ENCODE assay signal across 8 cellular contexts in genomic region chr2:3576325-3576630, GRCh38. TPM values are rescaled to one million over a fixed set of nuclear protein-coding genes. Genes with fewer than 3 reads are reported as not detected.
DNase-seq lines count a peak whose midpoint lies in the region; ATAC-seq, FAIRE-seq and TF ChIP-seq lines count a peak whose summit lies in the region.
"Not testable (repeated sequence)": the region's sequence is repeated elsewhere in the genome, so short reads cannot be mapped to it uniquely, and the experiment has no call there.

No MANE protein-coding gene starts in this region.

- not testable (repeated sequence) for H2AK5ac ChIP-seq in H1 (ENCODE audit: low read depth, low read length)

- H3K9me3 ChIP-seq in SK-N-SH; H1 (ENCODE audit: insufficient read depth in 2 of 2, low read depth in 1 of 2, low read length in 1 of 2); iPS-15b (ENCODE audit: control insufficient read depth, insufficient read depth, low read length): not testable (repeated sequence)

- CTCF ChIA-PET in SK-N-SH (lab: Yijun Ruan, JAX) (interaction anchor here (1.0 to 7.1 kb wide), 5 partner anchors 8 to 75 kb away, joined by 4 to 40 read pairs (median 5); partner anchors contain the start of gene COLEC11), H1 (lab: Charles Lee; ENCODE audit: partially characterized antibody) (interaction anchor here (0.7 to 1.0 kb wide), 2 partner anchors 41 to 76 kb away, joined by 3 to 4 read pairs; no protein-coding TSS in a partner anchor)

- H4K91ac ChIP-seq in H1 (replicated peaks; ENCODE audit: insufficient read length, low read length), result not testable (repeated sequence)

- peaks cover 57% of the 10 kb centered on the region for H3K36me3 Mint-ChIP-seq in activated naive CD8-positive, alpha-beta T cell treated with anti-CD3 and anti-CD28 coated beads for 36 hours
- H3K36me3 Mint-ChIP-seq in natural killer cell treated with Interleukin-12 subunit alpha and Interleukin-12 subunit beta and Interleukin-15 and Interleukin-18, amount 100 ng/mL, for 72 hours, result peaks cover 49% of the 10 kb centered on the region
- H3K36me3 Mint-ChIP-seq in stimulated activated memory B cell treated with anti-CD40 and anti-IgM and Interleukin-4, amounts not matched to agents 10 μg/mL and 1 μg/mL and 100 μg/mL, for 72 hours, result peaks cover 57% of the 10 kb centered on the region

- H3K79me1 ChIP-seq in H1 (ENCODE audit: low read depth, low read length), result not testable (repeated sequence)

- not testable (repeated sequence) for H3K18ac ChIP-seq in H1 (ENCODE audit: extremely low read depth, low read length)

- not testable (repeated sequence) for FAIRE-seq in H1 (lab: Jason Lieb, UNC)

- 17% methylated on average over 10 of the region's 10 CpGs for WGBS in SK-N-SH (ENCODE audit: low lambda C conversion rate)
- 81% methylated on average over 10 of the region's 10 CpGs; no CpG with 5 or more reads in 1 of the 2 experiments for WGBS in H1 (ENCODE audit: extremely low coverage in 1 of 2, insufficient coverage in 1 of 2, insufficient read length in 1 of 2, insufficient replicate concordance in 2 of 2, low coverage in 1 of 2, low lambda C conversion rate in 2 of 2, missing lambda C conversion rate in 1 of 2), 2 experiments

- H3K4me3 ChIP-seq in AG09309 (ENCODE audit: control insufficient read depth, low read depth, low read length) (peak overlapping the region; percentile 99), HFF-Myc (replicated peaks; ENCODE audit: low read depth, low read length) (peak overlapping the region; percentile 74), SK-N-SH (ENCODE audit: low read depth in 2 of 2, low read length in 1 of 2) (peak overlapping the region; percentile 86 to 100), H1 (ENCODE audit: extremely low read depth in 1 of 4, insufficient read depth in 2 of 4, low read depth in 3 of 4, low read length in 4 of 4) (peak overlapping the region; percentile 88 to 100 (median 94)), iPS-15b (ENCODE audit: low read depth, low read length) (peak overlapping the region; percentile 96)

- H2BK120ac ChIP-seq in H1 (replicated peaks; ENCODE audit: low read depth, low read length), result not testable (repeated sequence)

- H3K9me2 ChIP-seq in SK-N-SH, result not testable (repeated sequence)

- not testable (repeated sequence) for H4K8ac ChIP-seq in H1 (ENCODE audit: extremely low read depth, insufficient read depth, low read length)

- not testable (repeated sequence) for DNase-seq in AG09309 (ENCODE audit: low read depth); HFF-Myc (ENCODE audit: extremely low read depth, low read depth); SK-N-SH; activated naive CD8-positive, alpha-beta T cell treated with anti-CD3 and anti-CD28 coated beads for 36 hours; H1 (ENCODE audit: low read depth in 1 of 2, low spot score in 2 of 2); natural killer cell treated with Interleukin-12 subunit alpha and Interleukin-12 subunit beta and Interleukin-15 and Interleukin-18, amount 100 ng/mL, for 72 hours (ENCODE audit: low spot score)

- H2BK5ac ChIP-seq in H1 (ENCODE audit: low read depth, low read length), result not testable (repeated sequence)

- H3K23me2 ChIP-seq in H1 (ENCODE audit: low read depth, low read length), result not testable (repeated sequence)

- not testable (repeated sequence) for TF ChIP-seq POLR2A in H1 (IDR thresholded peaks at IDR 0.05; ENCODE audit: control extremely low read depth in 1 of 2, low read depth in 2 of 2, low read length in 2 of 2)

- H3K36me3 ChIP-seq in SK-N-SH (replicated peaks in 1 of 2; ENCODE audit: control insufficient read depth in 1 of 2, insufficient read depth in 2 of 2, low read length in 1 of 2), result peaks cover 50 to 52% of the 10 kb centered on the region in 2 experiments
- H3K36me3 ChIP-seq in H1 (ENCODE audit: control insufficient read depth in 2 of 4, insufficient read depth in 4 of 4, low read length in 3 of 4), result peaks cover 31 to 55% (median 47%) of the 10 kb centered on the region in 4 experiments
- H3K36me3 ChIP-seq in iPS-15b (ENCODE audit: control insufficient read depth, insufficient read depth, low read length), result peaks cover 46% of the 10 kb centered on the region

- not testable (repeated sequence) for TF ChIP-seq EP300 in SK-N-SH (IDR thresholded peaks at IDR 0.05; ENCODE audit: borderline replicate concordance in 1 of 2, low read depth in 1 of 2, low read length in 1 of 2); H1 (IDR thresholded peaks at IDR 0.05; ENCODE audit: borderline replicate concordance in 1 of 2, low read depth in 2 of 2, low read length in 2 of 2)

- H3K27me3 ChIP-seq in SK-N-SH (ENCODE audit: insufficient read depth); H1 (replicated peaks in 1 of 4; ENCODE audit: control insufficient read depth in 3 of 4, extremely low read depth in 1 of 4, insufficient read depth in 3 of 4, low read length in 3 of 4); iPS-15b (ENCODE audit: control insufficient read depth, insufficient read depth, low read length): not testable (repeated sequence)

- not testable (repeated sequence) for TF ChIP-seq CTCF in AG09309 (IDR thresholded peaks at IDR 0.05; ENCODE audit: control insufficient read depth, insufficient read depth, low read depth, low read length, missing control alignments); HFF-Myc (IDR thresholded peaks at IDR 0.05; ENCODE audit: low read depth, low read length, missing control alignments); SK-N-SH (IDR thresholded peaks at IDR 0.05); H1 (IDR thresholded peaks at IDR 0.05; ENCODE audit: control extremely low read depth in 1 of 3, insufficient read depth in 1 of 3, low read depth in 1 of 3, low read length in 3 of 3)

- not testable (repeated sequence) for H2AFZ ChIP-seq in SK-N-SH (ENCODE audit: low read depth); H1 (ENCODE audit: low read length)

- POLR2A ChIA-PET in SK-N-SH (lab: Yijun Ruan, JAX), result interaction anchor here (0.8 to 4.7 kb wide), 8 partner anchors 8 to 51 kb away, joined by 3 to 36 read pairs (median 6); partner anchors contain the start of genes COLEC11 and RNASEH1
- POLR2A ChIA-PET in H1 (lab: Charles Lee; ENCODE audit: partially characterized antibody), result interaction anchor here (0.6 to 17.0 kb wide), 20 partner anchors 10 to 432 kb away, joined by 3 to 373 read pairs (median 4); partner anchors contain the start of genes COLEC11 and RNASEH1

- peak overlapping the region; percentile 97 for H3K9ac ChIP-seq in SK-N-SH
- H3K9ac ChIP-seq in H1 (replicated peaks in 1 of 4; ENCODE audit: extremely low read depth in 1 of 4, low read depth in 3 of 4, low read length in 3 of 4), result peak overlapping the region; percentile 77 to 98 (median 95)
- peak overlapping the region; percentile 98 for H3K9ac ChIP-seq in iPS-15b (ENCODE audit: low read depth, low read length)

- not testable (repeated sequence) for H2BK15ac ChIP-seq in H1 (ENCODE audit: low read length)

- H3F3A ChIP-seq in SK-N-SH (replicated peaks; ENCODE audit: insufficient read depth), result peaks cover 34% of the 10 kb centered on the region

- H3K27me3 Mint-ChIP-seq in activated naive CD8-positive, alpha-beta T cell treated with anti-CD3 and anti-CD28 coated beads for 36 hours; natural killer cell treated with Interleukin-12 subunit alpha and Interleukin-12 subunit beta and Interleukin-15 and Interleukin-18, amount 100 ng/mL, for 72 hours; stimulated activated memory B cell treated with anti-CD40 and anti-IgM and Interleukin-4, amounts not matched to agents 10 μg/mL and 1 μg/mL and 100 μg/mL, for 72 hours: not testable (repeated sequence)

- H3K4me1 ChIP-seq in SK-N-SH (ENCODE audit: control insufficient read depth in 1 of 2, insufficient read depth in 2 of 2, low read depth in 1 of 2, low read length in 1 of 2), result peaks cover 27 to 45% of the 10 kb centered on the region in 2 experiments; a peak in 3 of 4 replicates
- not testable (repeated sequence) for H3K4me1 ChIP-seq in H1 (replicated peaks in 1 of 4; ENCODE audit: control insufficient read depth in 3 of 4, insufficient read depth in 4 of 4, low read length in 3 of 4); iPS-15b (ENCODE audit: control insufficient read depth, insufficient read depth, low read length)

- H3K4me1 Mint-ChIP-seq in activated naive CD8-positive, alpha-beta T cell treated with anti-CD3 and anti-CD28 coated beads for 36 hours, result peaks cover 46% of the 10 kb centered on the region
- H3K4me1 Mint-ChIP-seq in natural killer cell treated with Interleukin-12 subunit alpha and Interleukin-12 subunit beta and Interleukin-15 and Interleukin-18, amount 100 ng/mL, for 72 hours (ENCODE audit: low read depth in 2 of 2), result peaks cover 40 to 46% of the 10 kb centered on the region in 2 donors
- H3K4me1 Mint-ChIP-seq in stimulated activated memory B cell treated with anti-CD40 and anti-IgM and Interleukin-4, amounts not matched to agents 10 μg/mL and 1 μg/mL and 100 μg/mL, for 72 hours, result peaks cover 55% of the 10 kb centered on the region

- H3K4me2 ChIP-seq in SK-N-SH (peak overlapping the region; percentile 90), H1 (ENCODE audit: insufficient read depth in 1 of 2, low read depth in 2 of 2, low read length in 2 of 2) (peak overlapping the region; percentile 71 to 94)

- not testable (repeated sequence) for H3K14ac ChIP-seq in H1 (ENCODE audit: insufficient read length)

- H3K4ac ChIP-seq in H1 (replicated peaks; ENCODE audit: insufficient read length, low read depth, low read length), result not testable (repeated sequence)

- not testable (repeated sequence) for H3K56ac ChIP-seq in H1 (replicated peaks; ENCODE audit: insufficient read length, low read depth, low read length)

- H3K27ac Mint-ChIP-seq in activated naive CD8-positive, alpha-beta T cell treated with anti-CD3 and anti-CD28 coated beads for 36 hours, result peak overlapping the region; percentile 96
- H3K27ac Mint-ChIP-seq in natural killer cell treated with Interleukin-12 subunit alpha and Interleukin-12 subunit beta and Interleukin-15 and Interleukin-18, amount 100 ng/mL, for 72 hours, result peak overlapping the region; percentile 91 to 94
- H3K27ac Mint-ChIP-seq in stimulated activated memory B cell treated with anti-CD40 and anti-IgM and Interleukin-4, amounts not matched to agents 10 μg/mL and 1 μg/mL and 100 μg/mL, for 72 hours, result peak overlapping the region; percentile 94

- H4K20me1 ChIP-seq in SK-N-SH (ENCODE audit: insufficient read depth) (peaks cover 58% of the 10 kb centered on the region), H1 (replicated peaks in 1 of 2; ENCODE audit: control insufficient read depth in 1 of 2, insufficient read depth in 2 of 2, low read length in 2 of 2) (peaks cover 28 to 32% of the 10 kb centered on the region in 2 experiments)

- peak overlapping the region; percentile 97 for H3K4me3 Mint-ChIP-seq in activated naive CD8-positive, alpha-beta T cell treated with anti-CD3 and anti-CD28 coated beads for 36 hours
- peak overlapping the region; percentile 93 for H3K4me3 Mint-ChIP-seq in natural killer cell treated with Interleukin-12 subunit alpha and Interleukin-12 subunit beta and Interleukin-15 and Interleukin-18, amount 100 ng/mL, for 72 hours
- H3K4me3 Mint-ChIP-seq in stimulated activated memory B cell treated with anti-CD40 and anti-IgM and Interleukin-4, amounts not matched to agents 10 μg/mL and 1 μg/mL and 100 μg/mL, for 72 hours, result peak overlapping the region; percentile 93

- not testable (repeated sequence) for H2BK12ac ChIP-seq in H1 (ENCODE audit: low read depth, low read length)

- H3K79me2 ChIP-seq in SK-N-SH (ENCODE audit: insufficient read depth) (peaks cover 61% of the 10 kb centered on the region), H1 (ENCODE audit: control insufficient read depth in 1 of 2, insufficient read depth in 2 of 2, low read length in 2 of 2) (peaks cover 7 to 59% of the 10 kb centered on the region in 2 experiments)

- not testable (repeated sequence) for TF ChIP-seq RAD21 in SK-N-SH (IDR thresholded peaks at IDR 0.05; ENCODE audit: low read length); H1 (IDR thresholded peaks at IDR 0.05 in 1 of 2, conservative IDR thresholded peaks at IDR 0.05 in 1 of 2; ENCODE audit: low read depth in 2 of 2, low read length in 2 of 2)

- H4K5ac ChIP-seq in H1 (ENCODE audit: insufficient read length, low read depth, low read length), result not testable (repeated sequence)

- peak overlapping the region; percentile 81 to 93 for H3K27ac ChIP-seq in SK-N-SH (ENCODE audit: low read depth in 2 of 2, low read length in 1 of 2)
- peak overlapping the region; percentile 74; the same call in 1 of the 2 replicates for H3K27ac ChIP-seq in H1 (ENCODE audit: low read depth, low read length)

- H2BK20ac ChIP-seq in H1 (ENCODE audit: low read length), result not testable (repeated sequence)

- not testable (repeated sequence) for ATAC-seq in natural killer cell treated with Interleukin-12 subunit alpha and Interleukin-12 subunit beta and Interleukin-15 and Interleukin-18, amount 100 ng/mL, for 72 hours; stimulated activated memory B cell treated with anti-CD40 and anti-IgM and Interleukin-4, amounts not matched to agents 10 μg/mL and 1 μg/mL and 100 μg/mL, for 72 hours

- H3K23ac ChIP-seq in H1 (ENCODE audit: insufficient read length), result not testable (repeated sequence)

- H3K9me3 Mint-ChIP-seq in activated naive CD8-positive, alpha-beta T cell treated with anti-CD3 and anti-CD28 coated beads for 36 hours; natural killer cell treated with Interleukin-12 subunit alpha and Interleukin-12 subunit beta and Interleukin-15 and Interleukin-18, amount 100 ng/mL, for 72 hours; stimulated activated memory B cell treated with anti-CD40 and anti-IgM and Interleukin-4, amounts not matched to agents 10 μg/mL and 1 μg/mL and 100 μg/mL, for 72 hours: not testable (repeated sequence)

RNA-seq across cellular contexts. Expression of gene RPS7, which starts 1.2 kb away (rescaled TPM):
- polyA plus RNA-seq in SK-N-SH (2012; rRNA removed) (2,166 and 2,477 TPM in 2 replicates), H1 (2011; rRNA removed) (765 and 1,314 TPM in 2 replicates)
- polyA plus RNA-seq in SK-N-SH (2012; cell fraction: cytosol; rRNA removed), result 3,192 and 3,529 TPM in 2 replicates
- 656 and 726 TPM in 2 replicates for polyA plus RNA-seq in SK-N-SH (2012; cell fraction: nucleus; rRNA removed)
- 1,000 to 10,000 TPM; 1,614 to 1,631 TPM for total RNA-seq in activated naive CD8-positive, alpha-beta T cell treated with anti-CD3 and anti-CD28 coated beads for 36 hours
- total RNA-seq in H1 (2021; fragmentation: NEBNext Ultra II Directional; extraction: Animal tissue kit (Norgen Biotek cat#: 25700)), result 1,867 and 1,891 TPM in 2 replicates
- 1,935 TPM for polyA plus RNA-seq in H1 (2011; cell fraction: cytosol; rRNA removed)
- 982 TPM for polyA plus RNA-seq in H1 (2011; cell fraction: nucleus; rRNA removed)
- 1,519 to 2,491 TPM (median 1,703 TPM) in 4 replicates for polyA plus RNA-seq in H1 (2012, experiment 1 of 2)
- 1,600 TPM for polyA plus RNA-seq in H1 (2012, experiment 2 of 2)
- polyA plus RNA-seq in H1 (2013, experiment 1 of 2), result 4,759 TPM
- 4,618 TPM for polyA plus RNA-seq in H1 (2013, experiment 2 of 2)
- polyA minus RNA-seq in H1 (2011; rRNA and poly(A)+ RNA removed), result 203 and 227 TPM in 2 replicates
- 340 TPM for polyA minus RNA-seq in H1 (2011; cell fraction: cytosol; rRNA and poly(A)+ RNA removed)
- polyA minus RNA-seq in H1 (2011; cell fraction: nucleus; rRNA and poly(A)+ RNA removed), result 248 TPM
- total RNA-seq in natural killer cell treated with Interleukin-12 subunit alpha and Interleukin-12 subunit beta and Interleukin-15 and Interleukin-18, amount 100 ng/mL, for 72 hours, result 1,000 to 10,000 TPM in 1 of 2 donors, 100 to 1,000 TPM in 1; 834 to 1,122 TPM

RNA-seq across cellular contexts. Expression of gene RNASEH1, which starts 18.1 kb away (rescaled TPM):
- polyA plus RNA-seq in SK-N-SH (2012; rRNA removed) (34.4 and 35.3 TPM in 2 replicates), H1 (2011; rRNA removed) (11.7 and 13.9 TPM in 2 replicates)
- 35.8 and 36.2 TPM in 2 replicates for polyA plus RNA-seq in SK-N-SH (2012; cell fraction: cytosol; rRNA removed)
- 24.7 and 30.1 TPM in 2 replicates for polyA plus RNA-seq in SK-N-SH (2012; cell fraction: nucleus; rRNA removed)
- total RNA-seq in activated naive CD8-positive, alpha-beta T cell treated with anti-CD3 and anti-CD28 coated beads for 36 hours, result 10 to 100 TPM; 39.4 to 39.8 TPM
- total RNA-seq in H1 (2021; fragmentation: NEBNext Ultra II Directional; extraction: Animal tissue kit (Norgen Biotek cat#: 25700)), result 40.8 and 42.7 TPM in 2 replicates
- 22.5 TPM for polyA plus RNA-seq in H1 (2011; cell fraction: cytosol; rRNA removed)
- polyA plus RNA-seq in H1 (2011; cell fraction: nucleus; rRNA removed), result 15.1 TPM
- 31.8 to 34.8 TPM (median 33.6 TPM) in 4 replicates for polyA plus RNA-seq in H1 (2012, experiment 1 of 2)
- polyA plus RNA-seq in H1 (2012, experiment 2 of 2), result 9.2 TPM
- 30.0 TPM for polyA plus RNA-seq in H1 (2013, experiment 1 of 2)
- polyA plus RNA-seq in H1 (2013, experiment 2 of 2), result 30.4 TPM
- polyA minus RNA-seq in H1 (2011; rRNA and poly(A)+ RNA removed), result 11.2 and 11.5 TPM in 2 replicates
- 21.4 TPM for polyA minus RNA-seq in H1 (2011; cell fraction: cytosol; rRNA and poly(A)+ RNA removed)
- polyA minus RNA-seq in H1 (2011; cell fraction: nucleus; rRNA and poly(A)+ RNA removed), result 21.8 TPM
- 10 to 100 TPM; 24.7 to 47.2 TPM for total RNA-seq in natural killer cell treated with Interleukin-12 subunit alpha and Interleukin-12 subunit beta and Interleukin-15 and Interleukin-18, amount 100 ng/mL, for 72 hours

RNA-seq across cellular contexts. Expression of gene COLEC11, which starts 18.6 kb away (rescaled TPM):
- polyA plus RNA-seq in SK-N-SH (2012; rRNA removed) (8.7 and 15.2 TPM in 2 replicates), H1 (2011; rRNA removed) (0.58 and 0.80 TPM in 2 replicates)
- polyA plus RNA-seq in SK-N-SH (2012; cell fraction: cytosol; rRNA removed), result 11.5 and 22.9 TPM in 2 replicates
- polyA plus RNA-seq in SK-N-SH (2012; cell fraction: nucleus; rRNA removed), result 4.4 and 8.8 TPM in 2 replicates
- total RNA-seq in activated naive CD8-positive, alpha-beta T cell treated with anti-CD3 and anti-CD28 coated beads for 36 hours, result under 1 TPM; 0.52 to 0.86 TPM
- total RNA-seq in H1 (2021; fragmentation: NEBNext Ultra II Directional; extraction: Animal tissue kit (Norgen Biotek cat#: 25700)), result 0.25 and 0.47 TPM in 2 replicates
- polyA plus RNA-seq in H1 (2011; cell fraction: cytosol; rRNA removed), result 1.1 TPM
- polyA plus RNA-seq in H1 (2011; cell fraction: nucleus; rRNA removed), result 1.6 TPM
- polyA plus RNA-seq in H1 (2012, experiment 1 of 2), result 0.70 to 0.87 TPM (median 0.72 TPM) in 4 replicates
- 0.30 TPM for polyA plus RNA-seq in H1 (2012, experiment 2 of 2)
- polyA plus RNA-seq in H1 (2013, experiment 1 of 2), result 0.32 TPM
- polyA plus RNA-seq in H1 (2013, experiment 2 of 2), result 0.15 TPM
- 0.19 and 0.41 TPM in 2 replicates for polyA minus RNA-seq in H1 (2011; rRNA and poly(A)+ RNA removed)
- polyA minus RNA-seq in H1 (2011; cell fraction: cytosol; rRNA and poly(A)+ RNA removed), result not detected
- 1.4 TPM for polyA minus RNA-seq in H1 (2011; cell fraction: nucleus; rRNA and poly(A)+ RNA removed)
- under 1 TPM in 1 of 2 donors, not detected in 1; 0.48 TPM for total RNA-seq in natural killer cell treated with Interleukin-12 subunit alpha and Interleukin-12 subunit beta and Interleukin-15 and Interleukin-18, amount 100 ng/mL, for 72 hours

RNA-seq across cellular contexts. Expression of gene ADI1, which starts 56.9 kb away (rescaled TPM):
- polyA plus RNA-seq in SK-N-SH (2012; rRNA removed) (49.4 and 67.2 TPM in 2 replicates), H1 (2011; rRNA removed) (12.2 and 13.7 TPM in 2 replicates)
- polyA plus RNA-seq in SK-N-SH (2012; cell fraction: cytosol; rRNA removed), result 72.8 and 73.1 TPM in 2 replicates
- 43.3 and 62.9 TPM in 2 replicates for polyA plus RNA-seq in SK-N-SH (2012; cell fraction: nucleus; rRNA removed)
- total RNA-seq in activated naive CD8-positive, alpha-beta T cell treated with anti-CD3 and anti-CD28 coated beads for 36 hours, result 10 to 100 TPM; 22.8 to 23.7 TPM
- total RNA-seq in H1 (2021; fragmentation: NEBNext Ultra II Directional; extraction: Animal tissue kit (Norgen Biotek cat#: 25700)), result 32.7 and 40.2 TPM in 2 replicates
- polyA plus RNA-seq in H1 (2011; cell fraction: cytosol; rRNA removed), result 19.4 TPM
- 11.4 TPM for polyA plus RNA-seq in H1 (2011; cell fraction: nucleus; rRNA removed)
- 20.8 to 26.7 TPM (median 24.0 TPM) in 4 replicates for polyA plus RNA-seq in H1 (2012, experiment 1 of 2)
- 30.1 TPM for polyA plus RNA-seq in H1 (2012, experiment 2 of 2)
- polyA plus RNA-seq in H1 (2013, experiment 1 of 2), result 25.8 TPM
- 25.8 TPM for polyA plus RNA-seq in H1 (2013, experiment 2 of 2)
- 10.3 and 10.4 TPM in 2 replicates for polyA minus RNA-seq in H1 (2011; rRNA and poly(A)+ RNA removed)
- polyA minus RNA-seq in H1 (2011; cell fraction: cytosol; rRNA and poly(A)+ RNA removed), result 8.7 TPM
- polyA minus RNA-seq in H1 (2011; cell fraction: nucleus; rRNA and poly(A)+ RNA removed), result 6.1 TPM
- 10 to 100 TPM; 23.6 to 24.7 TPM for total RNA-seq in natural killer cell treated with Interleukin-12 subunit alpha and Interleukin-12 subunit beta and Interleukin-15 and Interleukin-18, amount 100 ng/mL, for 72 hours
